In genomic region chr3:157172746-157173145, GRCh38 we compare ENCODE assay signal across 27 cellular contexts. TPM values are rescaled to one million over a fixed set of nuclear protein-coding genes. Genes with fewer than 3 reads are reported as not detected.
DNase-seq lines count a peak whose midpoint lies in the region; ATAC-seq and TF ChIP-seq lines count a peak whose summit lies in the region.
"Had no signal": no experiment of that assay in that cellular context is flagged by ENCODE, and none has a peak within 500 bp of the region (broad histone marks: within the 10 kb centered on the region; RNA-seq: fewer than 3 reads in every experiment).

No MANE protein-coding gene starts in this region.

- peak overlapping the region; percentile 41 for H3K4me3 Mint-ChIP-seq in T-helper 2 cell treated with Interferon-gamma antibody and Interleukin-4, amounts not matched to agents 5 μg/mL and 100 μg/mL, for 36 hours
- H3K4me3 Mint-ChIP-seq in Calu3 (ENCODE audit: low read depth, unreplicated experiment) (peak overlapping the region; percentile 3), MCF 10A (ENCODE audit: unreplicated experiment) (peak overlapping the region; percentile 47), nephron progenitor cell (peak overlapping the region; percentile 71)
- H3K4me3 Mint-ChIP-seq: activated CD4-positive, alpha-beta memory T cell treated with anti-CD3 and anti-CD28 coated beads, Interleukin-2, amount 10 ng/mL, durations not matched to agents 7 days and 5 days had no signal

- no peak for TF ChIP-seq CTCF in Calu3 (IDR thresholded peaks at IDR 0.05; ENCODE audit: unreplicated experiment)
- no peak for TF ChIP-seq CTCF in MCF 10A (IDR thresholded peaks at IDR 0.05; ENCODE audit: unreplicated experiment)
- no peak for TF ChIP-seq CTCF in nephron progenitor cell (IDR thresholded peaks at IDR 0.05)
- no peak for TF ChIP-seq CTCF in heart right ventricle (IDR thresholded peaks at IDR 0.05)

- H3K4me1 Mint-ChIP-seq in T-helper 2 cell treated with Interferon-gamma antibody and Interleukin-4, amounts not matched to agents 5 μg/mL and 100 μg/mL, for 36 hours (ENCODE audit: low read depth), result peaks cover 23% of the 10 kb centered on the region
- H3K4me1 Mint-ChIP-seq in Calu3 (ENCODE audit: low read depth, unreplicated experiment) (peaks cover 33% of the 10 kb centered on the region), MCF 10A (ENCODE audit: insufficient read depth, unreplicated experiment) (peaks cover 6% of the 10 kb centered on the region), nephron progenitor cell (peaks cover 27% of the 10 kb centered on the region)

- no peaks in the 10 kb centered on the region for H3K9me3 ChIP-seq in heart right ventricle
- H3K9me3 ChIP-seq: gastroesophageal sphincter, neutrophil, stomach had no signal

- POLR2A ChIA-PET in MCF 10A (lab: Yijun Ruan, JAX), result interaction anchor here (1.6 to 7.5 kb wide), 3 partner anchors 12 to 618 kb away, joined by 7 to 618 read pairs (median 56); partner anchors contain the start of genes CCNL1 and SSR3

- H3K36me3 ChIP-seq in heart right ventricle, result no peaks in the 10 kb centered on the region
- H3K36me3 ChIP-seq: gastroesophageal sphincter, neutrophil, stomach had no signal

- no peak for DNase-seq in T-helper 2 cell treated with Interferon-gamma antibody and Interleukin-4, amounts not matched to agents 5 μg/mL and 100 μg/mL, for 36 hours (ENCODE audit: low spot score)
- DNase-seq in T-helper 2 cell (no peak), Calu3 (no peak), MCF 10A (ENCODE audit: unreplicated experiment) (no peak), nephron progenitor cell (no peak), heart right ventricle (no peak), NCI-H1930 (lab: John Stamatoyannopoulos, UW) (no peak)
- DNase-seq in stimulated activated CD8-positive, alpha-beta memory T cell treated with anti-CD3 and anti-CD28 coated beads, Interleukin-4, amount 100 ng/mL, for 48 hours, result no peak
- DNase-seq: 8988T; activated CD4-positive, alpha-beta memory T cell treated with anti-CD3 and anti-CD28 coated beads, Interleukin-2, amount 10 ng/mL, durations not matched to agents 7 days and 5 days; activated T-cell treated with anti-CD3 and anti-CD28 coated beads, Interleukin-2, amount 50 U/mL, for 48 hours; amygdala; caudate nucleus; erythroblast; KBM-7; left cardiac atrium; midbrain; NCI-H1694 treated with DMSO at 0.1 percent for 48 hours; NCI-H774; OCI-M1; retina; stimulated activated CD4-positive, alpha-beta T cell treated with anti-CD3 and anti-CD28 coated beads, Interleukin-4, amount 100 ng/mL, for 1 hour; stomach; SW 1271 had no signal

- peak overlapping the region; percentile 68 for H3K27ac Mint-ChIP-seq in T-helper 2 cell treated with Interferon-gamma antibody and Interleukin-4, amounts not matched to agents 5 μg/mL and 100 μg/mL, for 36 hours
- H3K27ac Mint-ChIP-seq in Calu3 (ENCODE audit: unreplicated experiment) (peak overlapping the region; percentile 64), MCF 10A (ENCODE audit: low read depth, unreplicated experiment) (no peak overlapping the region), nephron progenitor cell (peak overlapping the region; percentile 67)
- H3K27ac Mint-ChIP-seq: activated CD4-positive, alpha-beta memory T cell treated with anti-CD3 and anti-CD28 coated beads, Interleukin-2, amount 10 ng/mL, durations not matched to agents 7 days and 5 days had no signal

- CTCF ChIA-PET in Calu3 (lab: Charles Lee), result interaction anchor here (4.8 kb wide), 1 partner anchor 12 kb away, joined by 43 read pairs; the partner anchor contains the start of gene CCNL1
- CTCF ChIA-PET in MCF 10A (lab: Yijun Ruan, JAX), result no interaction called here

- no peak overlapping the region for H3K27ac ChIP-seq in heart right ventricle
- H3K27ac ChIP-seq: gastroesophageal sphincter, neutrophil had no signal

- no peak for ATAC-seq in heart right ventricle
- ATAC-seq: gastroesophageal sphincter, left cardiac atrium, Right ventricle myocardium inferior had no signal

- no peaks in the 10 kb centered on the region for H3K27me3 Mint-ChIP-seq in T-helper 2 cell treated with Interferon-gamma antibody and Interleukin-4, amounts not matched to agents 5 μg/mL and 100 μg/mL, for 36 hours (ENCODE audit: low read depth)
- no peaks in the 10 kb centered on the region for H3K27me3 Mint-ChIP-seq in Calu3 (ENCODE audit: unreplicated experiment)
- no peaks in the 10 kb centered on the region for H3K27me3 Mint-ChIP-seq in MCF 10A (ENCODE audit: insufficient read depth, unreplicated experiment)
- H3K27me3 Mint-ChIP-seq in nephron progenitor cell (ENCODE audit: low read depth, poor library complexity), result peaks cover 7% of the 10 kb centered on the region

- intact Hi-C loops in Calu3 (cut with micrococcal nuclease; ENCODE audit: unreplicated experiment), result no loop called here
- intact Hi-C loops in MCF 10A (cut with micrococcal nuclease), result no loop called here
- intact Hi-C loops in heart right ventricle (cut with DNase I), result loop anchor here in 1 of 10 donors (10.0 kb wide), 1 partner anchor 348 kb away; the partner anchor contains the start of gene LEKR1

- H3K9me3 Mint-ChIP-seq in T-helper 2 cell treated with Interferon-gamma antibody and Interleukin-4, amounts not matched to agents 5 μg/mL and 100 μg/mL, for 36 hours, result peaks cover 6% of the 10 kb centered on the region
- H3K9me3 Mint-ChIP-seq in Calu3 (ENCODE audit: low read depth, unreplicated experiment) (no peaks in the 10 kb centered on the region), MCF 10A (ENCODE audit: unreplicated experiment) (no peaks in the 10 kb centered on the region), nephron progenitor cell (peaks cover 12% of the 10 kb centered on the region)
- H3K9me3 Mint-ChIP-seq: activated CD4-positive, alpha-beta memory T cell treated with anti-CD3 and anti-CD28 coated beads, Interleukin-2, amount 10 ng/mL, durations not matched to agents 7 days and 5 days had no signal

- 87 to 90% methylated on average over 4 of the region's 4 CpGs for WGBS in heart right ventricle, 2 donors

- H3K36me3 Mint-ChIP-seq in T-helper 2 cell treated with Interferon-gamma antibody and Interleukin-4, amounts not matched to agents 5 μg/mL and 100 μg/mL, for 36 hours (ENCODE audit: low read depth), result peaks cover 12% of the 10 kb centered on the region
- H3K36me3 Mint-ChIP-seq in Calu3 (ENCODE audit: insufficient read depth, unreplicated experiment) (peaks cover 27% of the 10 kb centered on the region), MCF 10A (ENCODE audit: insufficient read depth, unreplicated experiment) (no peaks in the 10 kb centered on the region), nephron progenitor cell (ENCODE audit: low read depth) (peaks cover 15% of the 10 kb centered on the region)

- BruUV-seq in Calu3 (replicated peaks; lab: Mats Ljungman, UMichigan), result no TSS peak
- BruUV-seq in MCF 10A (replicated peaks; lab: Mats Ljungman, UMichigan), result no TSS peak

- no peaks in the 10 kb centered on the region for H3K27me3 ChIP-seq in heart right ventricle
- H3K27me3 ChIP-seq: gastroesophageal sphincter, neutrophil, stomach had no signal

- H3K4me3 ChIP-seq in heart right ventricle, result no peak overlapping the region
- H3K4me3 ChIP-seq: gastroesophageal sphincter, stomach had no signal

- H3K4me1 ChIP-seq in heart right ventricle, result peaks cover 5 to 31% (median 22%) of the 10 kb centered on the region in 9 donors

RNA-seq across cellular contexts. Expression of gene CCNL1, which starts 12.8 kb away (rescaled TPM):
- total RNA-seq in Calu3 (2022) (291 and 303 TPM in 2 replicates), MCF 10A (2022) (103 and 112 TPM in 2 replicates), heart right ventricle (10 to 100 TPM; 19.1 to 52.5 (median 24.7) TPM)
- 10 to 100 TPM; 23.7 to 77.3 TPM for polyA plus RNA-seq in heart right ventricle

Comparison
In these comparisons a context has a peak if more than half of its experiments do, and no peak if none do; other contexts are left out.
1. H3K4me3 Mint-ChIP-seq: peak in every context shown above with its lines; median percentile 71 in nephron progenitor cell; 47 in MCF 10A; 41 in T-helper 2 cell treated with Interferon-gamma antibody and Interleukin-4, amounts not matched to agents 5 μg/mL and 100 μg/mL, for 36 hours; 3 in Calu3.